Comparison of ENCODE assay signal across 11 cellular contexts in the genomic region with DNA sequence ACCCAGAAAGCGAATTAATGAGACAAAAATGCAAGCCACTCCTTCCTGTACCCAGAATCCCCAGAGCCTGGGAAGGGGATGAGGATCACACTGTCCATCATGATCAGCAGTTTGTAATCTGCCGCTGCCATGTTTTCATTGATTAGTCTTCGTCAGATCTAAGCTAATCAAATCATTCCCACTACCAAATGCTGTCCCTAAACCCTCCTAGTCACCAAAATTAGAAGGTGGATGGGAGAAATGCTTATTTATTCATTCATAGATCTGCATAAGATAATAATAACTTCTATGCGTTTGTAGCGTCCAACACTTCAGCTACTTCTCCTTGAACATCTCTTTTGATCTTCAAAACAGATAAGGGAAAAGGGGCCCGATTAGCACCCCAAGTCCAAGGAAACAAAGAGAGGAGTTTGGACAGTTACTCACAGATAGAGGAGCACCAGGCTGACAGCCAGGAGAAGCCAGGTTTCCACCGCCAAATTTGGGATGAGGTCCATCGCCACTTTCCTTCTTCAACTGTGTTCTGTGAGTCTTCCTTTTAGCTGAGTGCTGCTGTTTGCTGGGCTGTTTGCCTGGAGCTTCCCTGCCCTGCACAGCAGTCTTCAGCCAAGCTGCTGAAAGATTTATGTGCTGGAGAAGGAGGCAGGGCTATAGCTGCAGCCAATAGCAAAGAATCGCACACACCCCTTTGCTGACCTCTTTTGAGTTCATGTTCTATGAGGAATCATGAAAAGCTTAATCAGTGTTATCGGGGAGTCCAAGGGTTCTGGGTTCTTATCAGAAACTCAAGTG. TPM values are rescaled to one million over a fixed set of nuclear protein-coding genes. Genes with fewer than 3 reads are reported as not detected.
DNase-seq lines count a peak whose midpoint lies in the region; ATAC-seq, FAIRE-seq and TF ChIP-seq lines count a peak whose summit lies in the region.
"Had no signal": no experiment of that assay in that cellular context is flagged by ENCODE, and none has a peak within 500 bp of the region (broad histone marks: within the 10 kb centered on the region; RNA-seq: fewer than 3 reads in every experiment).

TSS of gene CYP3A5 (minus strand) at position 597 of the 792 bp plus-strand sequence. CDS start at position 497, 100 bp downstream.

- TF ChIP-seq CTCF in HFF-Myc (IDR thresholded peaks at IDR 0.05; ENCODE audit: low read depth, low read length, missing control alignments), result no peak
- no peak for TF ChIP-seq CTCF in coronary artery (IDR thresholded peaks at IDR 0.05)

- DNase-seq in HFF-Myc (ENCODE audit: extremely low read depth, low read depth), result peak; percentile 11
- DNase-seq in left colon, result peak; percentile 73 to 77
- peak; percentile 99 for DNase-seq in small intestine
- DNase-seq in coronary artery (ENCODE audit: low spot score), result no peak
- no peak for DNase-seq in RPMI8226
- DNase-seq in NCI-H1105 treated with DMSO at 0.1 percent for 48 hours (lab: John Stamatoyannopoulos, UW), result no peak
- DNase-seq: activated gamma-delta T cell, NCI-H2107 had no signal

- H3K9me3 Mint-ChIP-seq in activated T-helper 17 cell treated with anti-CD3 and anti-CD28 coated beads, Interleukin-2, amount 50 U/mL, for 72 hours, result no peaks in the 10 kb centered on the region

- no peaks in the 10 kb centered on the region for H3K27me3 Mint-ChIP-seq in activated T-helper 17 cell treated with anti-CD3 and anti-CD28 coated beads, Interleukin-2, amount 50 U/mL, for 72 hours

- ATAC-seq in activated T-helper 17 cell treated with anti-CD3 and anti-CD28 coated beads, Interleukin-2, amount 50 U/mL, for 72 hours (replicated peaks), result no peak
- ATAC-seq in left colon (peak; percentile 86), GM19467 (IDR thresholded peaks at IDR 0.05; ENCODE audit: unreplicated experiment) (no peak)

- no peak for FAIRE-seq in small intestine (lab: Jason Lieb, UNC)
- FAIRE-seq: TTC549 had no signal

- 16 to 49% (median 37%) methylated on average over 10 of the region's 10 CpGs for WGBS in small intestine, 3 donors

- H3K4me3 Mint-ChIP-seq in activated T-helper 17 cell treated with anti-CD3 and anti-CD28 coated beads, Interleukin-2, amount 50 U/mL, for 72 hours, result no peak within 1 kb of the TSS

- H3K4me1 Mint-ChIP-seq in activated T-helper 17 cell treated with anti-CD3 and anti-CD28 coated beads, Interleukin-2, amount 50 U/mL, for 72 hours, result peaks cover 12% of the 10 kb centered on the region

- peak within 1 kb of the TSS; percentile 3 for H3K27ac Mint-ChIP-seq in activated T-helper 17 cell treated with anti-CD3 and anti-CD28 coated beads, Interleukin-2, amount 50 U/mL, for 72 hours

- intact Hi-C loops in left colon (cut with DNase I, micrococcal nuclease), result no loop called here

- H3K36me3 ChIP-seq in small intestine (ENCODE audit: control insufficient read depth in 2 of 2, insufficient read depth in 2 of 2, low read length in 2 of 2), result peaks cover 2 to 19% of the 10 kb centered on the region in 2 donors

- H3K27me3 ChIP-seq in small intestine (ENCODE audit: control insufficient read depth in 2 of 2, insufficient read depth in 2 of 2, low read length in 2 of 2), result no peaks in the 10 kb centered on the region

- peaks cover 0 to 4% of the 10 kb centered on the region in 2 donors for H3K4me1 ChIP-seq in small intestine (ENCODE audit: control insufficient read depth in 2 of 2, insufficient read depth in 1 of 2, low read depth in 1 of 2, low read length in 1 of 2)

- H3K4me3 ChIP-seq in HFF-Myc (replicated peaks; ENCODE audit: low read depth, low read length) (no peak within 1 kb of the TSS), small intestine (ENCODE audit: low read depth in 1 of 2, low read length in 2 of 2) (peak within 1 kb of the TSS in 1 of 2 donors; percentile 65), coronary artery (no peak within 1 kb of the TSS)

- H3K9me3 ChIP-seq in small intestine (ENCODE audit: control insufficient read depth, low read depth), result no peaks in the 10 kb centered on the region

- H3K27ac ChIP-seq in small intestine (ENCODE audit: low read depth in 1 of 2, low read length in 1 of 2) (peak within 1 kb of the TSS; percentile 83 to 88), coronary artery (no peak within 1 kb of the TSS)

- no peaks in the 10 kb centered on the region for H3K36me3 Mint-ChIP-seq in activated T-helper 17 cell treated with anti-CD3 and anti-CD28 coated beads, Interleukin-2, amount 50 U/mL, for 72 hours (ENCODE audit: low read depth)

RNA-seq across cellular contexts. Expression of gene CYP3A5, which starts in this region (rescaled TPM):
- total RNA-seq in activated T-helper 17 cell treated with anti-CD3 and anti-CD28 coated beads, Interleukin-2, amount 50 U/mL, for 72 hours, result under 1 TPM in 1 of 2 donors, not detected in 1; 0.15 TPM
- 100 to 1,000 TPM; 112 to 144 TPM for total RNA-seq in left colon
- 1,000 to 10,000 TPM in 1 of 3 donors, 100 to 1,000 TPM in 1, 10 to 100 TPM in 1; 63.7 to 1,093 (median 613) TPM for polyA plus RNA-seq in small intestine

Comparison
In these comparisons a context has a peak if more than half of its experiments do, and no peak if none do; other contexts are left out.
1. RNA of gene CYP3A5 (total RNA-seq): 112 to 144 TPM in left colon; 0.15 TPM in activated T-helper 17 cell treated with anti-CD3 and anti-CD28 coated beads, Interleukin-2, amount 50 U/mL, for 72 hours; every median in the first group is over 10 times any median in the second.
2. DNase-seq: peak in HFF-Myc (single experiment), left colon (2 of 2) and small intestine (single experiment); none in coronary artery (single experiment), RPMI8226 (single experiment) and NCI-H1105 treated with DMSO at 0.1 percent for 48 hours (single experiment).
3. H3K27ac ChIP-seq: peak in small intestine (2 of 2); none in coronary artery (0 of 2).